Comparison of ENCODE assay signal across 1 cellular context in genomic region chr17:81511800-81512559, GRCh38.
TF ChIP-seq lines count a peak whose summit lies in the region.

No MANE protein-coding gene starts in this region.

TF ChIP-seq in HepG2, 621 proteins besides CTCF, POLR2A, EP300 and RAD21 (continued from another document and continues in another):
- TF ChIP-seq TFE3 (CRISPR knock-in tag; IDR thresholded peaks at IDR 0.05) (no peak; the same call in 1 of the 2 replicates), ZNF780A (CRISPR knock-in tag; IDR thresholded peaks at IDR 0.05) (peak; percentile 87), SCMH1 (CRISPR knock-in tag; IDR thresholded peaks at IDR 0.05; ENCODE audit: borderline replicate concordance) (no peak), ZNF382 (CRISPR knock-in tag; IDR thresholded peaks at IDR 0.05; ENCODE audit: borderline replicate concordance) (no peak), ZNF768 (CRISPR knock-in tag; IDR thresholded peaks at IDR 0.05) (no peak), MAF1 (CRISPR knock-in tag; IDR thresholded peaks at IDR 0.05; ENCODE audit: borderline replicate concordance) (0 out of 2 replicates have a peak, but pooled peaks have one; percentile 11), ZFYVE20 (CRISPR knock-in tag; IDR thresholded peaks at IDR 0.05; ENCODE audit: borderline replicate concordance, low read depth) (no peak; the same call in 1 of the 2 replicates), THRA (CRISPR knock-in tag; IDR thresholded peaks at IDR 0.05; ENCODE audit: borderline replicate concordance) (no peak), TBX3 (IDR thresholded peaks at IDR 0.05; ENCODE audit: borderline replicate concordance) (no peak), THAP11 (CRISPR knock-in tag; IDR thresholded peaks at IDR 0.05) (peak; percentile 0; the same call in 1 of the 2 replicates), HINFP (CRISPR knock-in tag; IDR thresholded peaks at IDR 0.05; ENCODE audit: low read depth) (no peak; the same call in 1 of the 2 replicates), DNMT3B (CRISPR knock-in tag; conservative IDR thresholded peaks at IDR 0.05) (no peak), MED1 (CRISPR knock-in tag; IDR thresholded peaks at IDR 0.05) (0 out of 2 replicates have a peak, but pooled peaks have one; percentile 19), FLYWCH1 (CRISPR knock-in tag; IDR thresholded peaks at IDR 0.05) (no peak), REL (CRISPR knock-in tag; conservative IDR thresholded peaks at IDR 0.05) (0 out of 2 replicates have a peak, but pooled peaks have one; percentile 6), ZZZ3 (CRISPR knock-in tag; IDR thresholded peaks at IDR 0.05; ENCODE audit: borderline replicate concordance) (no peak), IRF9 (CRISPR knock-in tag; IDR thresholded peaks at IDR 0.05; ENCODE audit: borderline replicate concordance) (peak; percentile 55; the same call in 1 of the 2 replicates), BRD4 (CRISPR knock-in tag; IDR thresholded peaks at IDR 0.05) (no peak), ZMAT3 (CRISPR knock-in tag; conservative IDR thresholded peaks at IDR 0.05) (no peak; the same call in 1 of the 2 replicates), CENPT (CRISPR knock-in tag; IDR thresholded peaks at IDR 0.05; ENCODE audit: low read depth) (no peak), ZSCAN30 (CRISPR knock-in tag; IDR thresholded peaks at IDR 0.05) (no peak), BATF2 (CRISPR knock-in tag; IDR thresholded peaks at IDR 0.05) (no peak), TFDP1 (CRISPR knock-in tag; IDR thresholded peaks at IDR 0.05; ENCODE audit: borderline replicate concordance) (no peak; the same call in 1 of the 2 replicates), KDM5B (CRISPR knock-in tag; IDR thresholded peaks at IDR 0.05; ENCODE audit: borderline replicate concordance) (peak; percentile 68; the same call in 1 of the 2 replicates), ZNF18 (CRISPR knock-in tag; IDR thresholded peaks at IDR 0.05; ENCODE audit: insufficient replicate concordance) (no peak), ZNF713 (CRISPR knock-in tag; IDR thresholded peaks at IDR 0.05) (no peak), ZNF646 (CRISPR knock-in tag; IDR thresholded peaks at IDR 0.05) (no peak), KDM5A (IDR thresholded peaks at IDR 0.05; ENCODE audit: borderline replicate concordance, low read length) (no peak; the same call in 1 of the 2 replicates), HIC2 (CRISPR knock-in tag; IDR thresholded peaks at IDR 0.05; ENCODE audit: low read depth) (no peak), KLF11 (CRISPR knock-in tag; IDR thresholded peaks at IDR 0.05) (no peak), ZNF124 (CRISPR knock-in tag; IDR thresholded peaks at IDR 0.05) (no peak), CC2D1A (CRISPR knock-in tag; IDR thresholded peaks at IDR 0.05) (no peak), MLX (CRISPR knock-in tag; IDR thresholded peaks at IDR 0.05) (no peak), BRCA1 (CRISPR knock-in tag; IDR thresholded peaks at IDR 0.05) (no peak), ZNF484 (CRISPR knock-in tag; IDR thresholded peaks at IDR 0.05; ENCODE audit: borderline replicate concordance, low read depth) (no peak), HNRNPH1 (optimal IDR thresholded peaks at IDR 0.05; ENCODE audit: low read depth, low read length) (peak; percentile 46), EED (CRISPR knock-in tag; IDR thresholded peaks at IDR 0.05) (no peak), E2F5 (CRISPR knock-in tag; conservative IDR thresholded peaks at IDR 0.05) (no peak; the same call in 1 of the 2 replicates), CBX2 (IDR thresholded peaks at IDR 0.05; ENCODE audit: low read depth, low read length) (no peak), CBX2 (CRISPR knock-in tag; IDR thresholded peaks at IDR 0.05; ENCODE audit: low read depth) (no peak)
